Comparison of ENCODE assay signal across 8 cellular contexts in the genomic region with DNA sequence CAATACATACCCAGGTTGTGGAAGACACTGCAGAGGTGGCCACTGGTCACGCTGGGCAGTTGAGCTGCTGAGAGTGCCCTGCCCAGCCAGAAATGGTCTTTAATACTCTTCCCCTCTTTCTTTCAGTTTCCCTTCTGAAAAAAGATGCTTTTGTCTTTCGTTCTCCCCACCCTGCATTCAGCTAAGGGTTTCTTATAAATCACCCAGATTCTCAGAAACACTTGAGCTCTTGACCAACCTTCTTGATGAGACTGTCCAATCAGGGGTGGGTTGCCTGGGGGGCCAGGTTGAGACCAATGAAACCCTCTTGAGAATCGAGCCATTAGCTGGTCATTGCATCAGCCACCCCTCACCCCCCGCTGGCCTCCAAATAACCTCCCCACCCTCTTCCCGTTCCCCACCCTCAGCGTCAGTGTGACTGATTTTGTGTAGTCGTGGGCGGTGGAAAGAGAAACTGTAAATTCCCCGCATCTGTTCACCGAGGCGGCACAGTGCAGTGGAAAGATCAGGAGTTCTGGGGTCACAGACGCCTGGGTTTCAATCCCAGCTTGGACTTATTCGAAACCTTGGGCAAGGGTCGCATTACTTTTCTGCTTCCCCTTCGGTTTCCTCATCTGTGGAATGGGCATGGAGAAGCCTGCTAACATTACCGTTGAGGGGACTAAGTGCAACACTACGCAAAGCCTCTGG. TPM values are rescaled to one million over a fixed set of nuclear protein-coding genes. Genes with fewer than 3 reads are reported as not detected.
DNase-seq lines count a peak whose midpoint lies in the region; ATAC-seq, FAIRE-seq and TF ChIP-seq lines count a peak whose summit lies in the region.

No MANE protein-coding gene starts in this region.

- peak; percentile 96 for DNase-seq in AG04450 (ENCODE audit: low read depth, low spot score)
- DNase-seq in PC-9, result peak; percentile 29 to 57
- peak; percentile 87 for DNase-seq in activated naive CD4-positive, alpha-beta T cell treated with anti-CD3 and anti-CD28 coated beads, Interleukin-2, amount 10 ng/mL, durations not matched to agents 7 days and 5 days
- DNase-seq in Right ventricle myocardium inferior (ENCODE audit: missing footprints), result peak; percentile 88
- DNase-seq in posterior vena cava (ENCODE audit: low spot score), result peak; percentile 94
- no peak for DNase-seq in urothelium cell line (ENCODE audit: low spot score)

- H2AFZ ChIP-seq in PC-9, result peak overlapping the region; percentile 69; the same call in 1 of the 2 replicates

- no peaks in the 10 kb centered on the region for H3K9me2 ChIP-seq in PC-9 (ENCODE audit: insufficient read depth)

- no peaks in the 10 kb centered on the region for H3K9me3 Mint-ChIP-seq in activated naive CD4-positive, alpha-beta T cell treated with anti-CD3 and anti-CD28 coated beads, Interleukin-2, amount 10 ng/mL, durations not matched to agents 7 days and 5 days

- peaks cover 22% of the 10 kb centered on the region for H3K79me2 ChIP-seq in PC-9 (ENCODE audit: low read depth)

- peak overlapping the region; percentile 96 for H3K4me3 Mint-ChIP-seq in activated naive CD4-positive, alpha-beta T cell treated with anti-CD3 and anti-CD28 coated beads, Interleukin-2, amount 10 ng/mL, durations not matched to agents 7 days and 5 days

- peak overlapping the region; percentile 100 for H3K27ac ChIP-seq in AG04450 (ENCODE audit: low read depth, low read length)
- H3K27ac ChIP-seq in PC-9, result peak overlapping the region; percentile 97

- ATAC-seq in GM18907 (IDR thresholded peaks at IDR 0.05; ENCODE audit: unreplicated experiment) (peak; percentile 43), HG03108 (IDR thresholded peaks at IDR 0.05; ENCODE audit: unreplicated experiment) (peak; percentile 44), Right ventricle myocardium inferior (peak; percentile 62)

- POLR2A ChIA-PET in AG04450 (lab: Yijun Ruan, JAX) (interaction anchor here (0.6 to 1.5 kb wide), 7 partner anchors 9 to 89 kb away, joined by 3 to 21 read pairs (median 4); a partner anchor contains a TSS), PC-9 (lab: Charles Lee; ENCODE audit: unreplicated experiment) (no interaction called here)

- no peaks in the 10 kb centered on the region for H3K27me3 ChIP-seq in AG04450 (ENCODE audit: control insufficient read depth, insufficient read depth, low read length)
- no peaks in the 10 kb centered on the region for H3K27me3 ChIP-seq in PC-9 (ENCODE audit: insufficient read depth, low read depth)

- peaks cover 56% of the 10 kb centered on the region for H3K4me1 Mint-ChIP-seq in activated naive CD4-positive, alpha-beta T cell treated with anti-CD3 and anti-CD28 coated beads, Interleukin-2, amount 10 ng/mL, durations not matched to agents 7 days and 5 days

- no peak for FAIRE-seq in urothelium cell line (lab: Jason Lieb, UNC)

- peak overlapping the region; percentile 99 for H3K27ac Mint-ChIP-seq in activated naive CD4-positive, alpha-beta T cell treated with anti-CD3 and anti-CD28 coated beads, Interleukin-2, amount 10 ng/mL, durations not matched to agents 7 days and 5 days

- peaks cover 20% of the 10 kb centered on the region for H3K4me1 ChIP-seq in PC-9 (replicated peaks; ENCODE audit: insufficient read depth)

- H3K27me3 Mint-ChIP-seq in activated naive CD4-positive, alpha-beta T cell treated with anti-CD3 and anti-CD28 coated beads, Interleukin-2, amount 10 ng/mL, durations not matched to agents 7 days and 5 days, result no peaks in the 10 kb centered on the region

- BruUV-seq in PC-9 (replicated peaks; lab: Mats Ljungman, UMichigan), result no TSS peak

- H3K36me3 ChIP-seq in PC-9 (ENCODE audit: low read depth), result peaks cover 6% of the 10 kb centered on the region; the same call in 1 of the 2 replicates

- H3K4me3 ChIP-seq in AG04450 (ENCODE audit: low read depth, low read length), result peak overlapping the region; percentile 90
- H3K4me3 ChIP-seq in PC-9, result peak overlapping the region; percentile 94

- no peaks in the 10 kb centered on the region; the same call in 1 of the 2 replicates for H3K9me3 ChIP-seq in AG04450 (ENCODE audit: control insufficient read depth, insufficient read depth, low read length)
- no peaks in the 10 kb centered on the region for H3K9me3 ChIP-seq in PC-9 (ENCODE audit: insufficient read depth, low read depth)

- intact Hi-C loops in PC-9 (cut with micrococcal nuclease; ENCODE audit: unreplicated experiment), result loop anchor here (5.0 to 10.0 kb wide), 4 partner anchors 68 to 301 kb away; a partner anchor contains a TSS
- intact Hi-C loops in Right ventricle myocardium inferior (cut with DNase I), result loop anchor here (1.0 to 10.0 kb wide), 5 partner anchors 66 to 393 kb away; no protein-coding TSS in a partner anchor
- intact Hi-C loops in posterior vena cava (cut with DNase I), result no loop called here

- no peaks in the 10 kb centered on the region for H4K20me1 ChIP-seq in PC-9 (ENCODE audit: insufficient read depth)

- peaks cover 12% of the 10 kb centered on the region; the same call in 1 of the 2 replicates for H3F3A ChIP-seq in PC-9 (ENCODE audit: insufficient read depth, low read depth)

- CTCF ChIA-PET in AG04450 (lab: Charles Lee), result interaction anchor here (1.1 to 1.4 kb wide), 4 partner anchors 10 to 89 kb away, joined by 4 to 8 read pairs (median 5); no protein-coding TSS in a partner anchor
- CTCF ChIA-PET in PC-9 (lab: Charles Lee), result no interaction called here
- CTCF ChIA-PET in activated naive CD4-positive, alpha-beta T cell treated with anti-CD3 and anti-CD28 coated beads, Interleukin-2, amount 10 ng/mL, durations not matched to agents 7 days and 5 days (lab: Charles Lee), result interaction anchor here (0.9 to 1.4 kb wide), 4 partner anchors 10 to 270 kb away, joined by 4 to 6 read pairs (median 4); no protein-coding TSS in a partner anchor

- H3K4me2 ChIP-seq in PC-9, result peak overlapping the region; percentile 84

- H3K36me3 Mint-ChIP-seq in activated naive CD4-positive, alpha-beta T cell treated with anti-CD3 and anti-CD28 coated beads, Interleukin-2, amount 10 ng/mL, durations not matched to agents 7 days and 5 days, result peaks cover 30% of the 10 kb centered on the region

- TF ChIP-seq CTCF in AG04450 (IDR thresholded peaks at IDR 0.05; ENCODE audit: low read depth, low read length) (no peak), PC-9 (conservative IDR thresholded peaks at IDR 0.05) (no peak)

RNA-seq across cellular contexts. Expression of a gene that starts 0.9 kb away (rescaled TPM):
- polyA plus RNA-seq in AG04450 (2011; rRNA removed), result 16.0 and 16.8 TPM in 2 replicates
- 10.6 and 17.5 TPM in 2 replicates for polyA minus RNA-seq in AG04450 (2011; rRNA and poly(A)+ RNA removed)
- total RNA-seq in PC-9 (2021) (2.4 and 4.4 TPM in 2 replicates), Right ventricle myocardium inferior (4.6 TPM), posterior vena cava (1 to 10 TPM; 7.5 to 7.6 TPM)

RNA-seq across cellular contexts. Expression of a gene that starts 52.3 kb away (rescaled TPM):
- not detected in 2 replicates for polyA plus RNA-seq in AG04450 (2011; rRNA removed)
- not detected in 2 replicates for polyA minus RNA-seq in AG04450 (2011; rRNA and poly(A)+ RNA removed)
- total RNA-seq in PC-9 (2021), result not detected in 2 replicates
- not detected for total RNA-seq in Right ventricle myocardium inferior
- not detected for total RNA-seq in posterior vena cava

Comparison
In these comparisons a context has a peak if more than half of its experiments do, and no peak if none do; other contexts are left out.
1. intact Hi-C loops: an anchor here in PC-9 (5.0 to 10.0 kb wide) and Right ventricle myocardium inferior (1.0 to 10.0 kb wide); none called in posterior vena cava.